In the genomic region with DNA sequence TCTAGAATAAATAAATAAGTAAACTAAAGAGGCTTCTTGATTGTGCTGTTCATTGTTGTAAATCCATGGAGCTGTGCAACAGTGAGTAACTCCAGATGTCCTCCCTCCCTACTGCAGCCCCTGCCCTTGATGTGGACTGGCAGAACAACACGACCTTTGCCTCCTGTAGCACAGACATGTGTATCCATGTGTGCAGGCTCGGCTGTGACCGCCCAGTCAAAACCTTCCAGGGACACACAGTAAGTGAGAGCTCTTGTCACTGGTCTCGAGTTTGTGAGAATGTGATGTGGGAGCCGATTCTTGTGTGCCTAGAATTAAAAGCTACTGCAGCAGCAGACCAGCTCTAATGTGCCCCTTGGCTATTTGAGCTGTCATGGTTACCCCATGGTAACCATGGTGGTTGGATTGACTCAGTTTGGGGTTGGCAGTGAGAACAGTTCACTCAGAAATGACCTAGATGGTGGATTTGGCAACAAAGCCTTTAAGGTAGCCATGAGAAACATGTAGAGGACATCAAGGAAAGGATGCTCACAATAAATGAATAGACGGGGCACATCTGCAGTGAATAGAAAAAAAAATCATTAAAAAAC, we compare ENCODE assay signal across 17 cellular contexts.
DNase-seq lines count a peak whose midpoint lies in the region; ATAC-seq and TF ChIP-seq lines count a peak whose summit lies in the region.
"Had no signal": no experiment of that assay in that cellular context is flagged by ENCODE, and none has a peak within 500 bp of the region (broad histone marks: within the 10 kb centered on the region; RNA-seq: fewer than 3 reads in every experiment).

No MANE protein-coding gene starts in this region.

- intact Hi-C loops in posterior vena cava (cut with DNase I): no loop called here

- H3K27ac Mint-ChIP-seq in stimulated activated naive CD8-positive, alpha-beta T cell treated with anti-CD3 and anti-CD28 coated beads, Interleukin-15, amount 100 ng/mL, for 72 hours: no peak overlapping the region
- no peak overlapping the region for H3K27ac Mint-ChIP-seq in chondrocyte (ENCODE audit: unreplicated experiment)
- H3K27ac Mint-ChIP-seq in activated CD8-positive, alpha-beta memory T cell treated with anti-CD3 and anti-CD28 coated beads, Interleukin-2, amount 10 ng/mL, durations not matched to agents 7 days and 5 days: no peak overlapping the region
- H3K27ac Mint-ChIP-seq: B cell; CD4-positive, CD25-positive, alpha-beta regulatory T cell; CD8-positive, alpha-beta T cell had no signal

- H3K27me3 Mint-ChIP-seq in stimulated activated naive CD8-positive, alpha-beta T cell treated with anti-CD3 and anti-CD28 coated beads, Interleukin-15, amount 100 ng/mL, for 72 hours: no peaks in the 10 kb centered on the region
- no peaks in the 10 kb centered on the region for H3K27me3 Mint-ChIP-seq in chondrocyte (ENCODE audit: low read depth)
- no peaks in the 10 kb centered on the region for H3K27me3 Mint-ChIP-seq in activated CD8-positive, alpha-beta memory T cell treated with anti-CD3 and anti-CD28 coated beads, Interleukin-2, amount 10 ng/mL, durations not matched to agents 7 days and 5 days
- H3K27me3 Mint-ChIP-seq: B cell; CD4-positive, CD25-positive, alpha-beta regulatory T cell had no signal

- TF ChIP-seq CTCF in chondrocyte (IDR thresholded peaks at IDR 0.05): no peak

- DNase-seq in stimulated activated naive CD8-positive, alpha-beta T cell treated with anti-CD3 and anti-CD28 coated beads, Interleukin-15, amount 100 ng/mL, for 72 hours: no peak
- no peak for DNase-seq in stimulated activated naive CD8-positive, alpha-beta T cell treated with anti-CD3 and anti-CD28 coated beads, Interleukin-15, Interleukin-2, amounts not matched to agents 100 U/mL and 50 U/mL, for 24 hours
- peak; percentile 68 for DNase-seq in chondrocyte (ENCODE audit: low spot score)
- DNase-seq in posterior vena cava (ENCODE audit: low spot score): peak; percentile 71
- no peak for DNase-seq in activated CD8-positive, alpha-beta memory T cell treated with anti-CD3 and anti-CD28 coated beads, Interleukin-2, amount 10 ng/mL, durations not matched to agents 7 days and 5 days
- no peak for DNase-seq in DMS114 treated with DMSO at 0.1 percent for 48 hours (lab: John Stamatoyannopoulos, UW; ENCODE audit: unreplicated experiment)
- DNase-seq: Caco-2; CD4-positive, CD25-positive, alpha-beta regulatory T cell; CD8-positive, alpha-beta T cell; DMS 273 treated with DMSO at 0.1 percent for 48 hours; DMS53; DMS79 treated with DMSO at 0.1 percent for 48 hours; GF-D8; GM23248; H7; HCEC 1CT had no signal

- peaks cover 14% of the 10 kb centered on the region for H3K4me1 Mint-ChIP-seq in stimulated activated naive CD8-positive, alpha-beta T cell treated with anti-CD3 and anti-CD28 coated beads, Interleukin-15, amount 100 ng/mL, for 72 hours
- H3K4me1 Mint-ChIP-seq in chondrocyte (ENCODE audit: low read depth): peaks cover 5% of the 10 kb centered on the region
- H3K4me1 Mint-ChIP-seq in activated CD8-positive, alpha-beta memory T cell treated with anti-CD3 and anti-CD28 coated beads, Interleukin-2, amount 10 ng/mL, durations not matched to agents 7 days and 5 days: peaks cover 8% of the 10 kb centered on the region

- CTCF ChIA-PET in activated CD8-positive, alpha-beta memory T cell treated with anti-CD3 and anti-CD28 coated beads, Interleukin-2, amount 10 ng/mL, durations not matched to agents 7 days and 5 days (lab: Charles Lee): no interaction called here

- peaks cover 20% of the 10 kb centered on the region for H3K36me3 Mint-ChIP-seq in chondrocyte (ENCODE audit: low read depth)
- H3K36me3 Mint-ChIP-seq in activated CD8-positive, alpha-beta memory T cell treated with anti-CD3 and anti-CD28 coated beads, Interleukin-2, amount 10 ng/mL, durations not matched to agents 7 days and 5 days: peaks cover 25% of the 10 kb centered on the region

- H3K4me3 Mint-ChIP-seq in stimulated activated naive CD8-positive, alpha-beta T cell treated with anti-CD3 and anti-CD28 coated beads, Interleukin-15, amount 100 ng/mL, for 72 hours: no peak overlapping the region
- H3K4me3 Mint-ChIP-seq in chondrocyte (ENCODE audit: unreplicated experiment): no peak overlapping the region
- H3K4me3 Mint-ChIP-seq in activated CD8-positive, alpha-beta memory T cell treated with anti-CD3 and anti-CD28 coated beads, Interleukin-2, amount 10 ng/mL, durations not matched to agents 7 days and 5 days: no peak overlapping the region
- H3K4me3 Mint-ChIP-seq: B cell; CD4-positive, CD25-positive, alpha-beta regulatory T cell; CD8-positive, alpha-beta T cell had no signal

- peak; percentile 43 for ATAC-seq in stimulated activated naive CD8-positive, alpha-beta T cell treated with anti-CD3 and anti-CD28 coated beads, Interleukin-15, amount 100 ng/mL, for 72 hours
- no peak for ATAC-seq in stimulated activated naive CD8-positive, alpha-beta T cell treated with anti-CD3 and anti-CD28 coated beads, Interleukin-15, Interleukin-2, amounts not matched to agents 100 U/mL and 50 U/mL, for 24 hours
- ATAC-seq in activated CD8-positive, alpha-beta memory T cell treated with anti-CD3 and anti-CD28 coated beads, Interleukin-2, amount 10 ng/mL, durations not matched to agents 7 days and 5 days: no peak
- ATAC-seq: CD8-positive, alpha-beta T cell had no signal

- no peaks in the 10 kb centered on the region for H3K9me3 Mint-ChIP-seq in stimulated activated naive CD8-positive, alpha-beta T cell treated with anti-CD3 and anti-CD28 coated beads, Interleukin-15, amount 100 ng/mL, for 72 hours
- H3K9me3 Mint-ChIP-seq in chondrocyte (ENCODE audit: low read depth): peaks cover 20% of the 10 kb centered on the region
- H3K9me3 Mint-ChIP-seq in activated CD8-positive, alpha-beta memory T cell treated with anti-CD3 and anti-CD28 coated beads, Interleukin-2, amount 10 ng/mL, durations not matched to agents 7 days and 5 days (ENCODE audit: low read depth): no peaks in the 10 kb centered on the region
- H3K9me3 Mint-ChIP-seq: CD8-positive, alpha-beta T cell had no signal

Comparison
In these comparisons a context has a peak if more than half of its experiments do, and no peak if none do; other contexts are left out.
1. DNase-seq: peak in chondrocyte (single experiment) and posterior vena cava (single experiment); none in stimulated activated naive CD8-positive, alpha-beta T cell treated with anti-CD3 and anti-CD28 coated beads, Interleukin-15, amount 100 ng/mL, for 72 hours (0 of 2), stimulated activated naive CD8-positive, alpha-beta T cell treated with anti-CD3 and anti-CD28 coated beads, Interleukin-15, Interleukin-2, amounts not matched to agents 100 U/mL and 50 U/mL, for 24 hours (single experiment), activated CD8-positive, alpha-beta memory T cell treated with anti-CD3 and anti-CD28 coated beads, Interleukin-2, amount 10 ng/mL, durations not matched to agents 7 days and 5 days (single experiment) and DMS114 treated with DMSO at 0.1 percent for 48 hours (single experiment).